1 cellular context compared by ENCODE assay signal in the genomic region with DNA sequence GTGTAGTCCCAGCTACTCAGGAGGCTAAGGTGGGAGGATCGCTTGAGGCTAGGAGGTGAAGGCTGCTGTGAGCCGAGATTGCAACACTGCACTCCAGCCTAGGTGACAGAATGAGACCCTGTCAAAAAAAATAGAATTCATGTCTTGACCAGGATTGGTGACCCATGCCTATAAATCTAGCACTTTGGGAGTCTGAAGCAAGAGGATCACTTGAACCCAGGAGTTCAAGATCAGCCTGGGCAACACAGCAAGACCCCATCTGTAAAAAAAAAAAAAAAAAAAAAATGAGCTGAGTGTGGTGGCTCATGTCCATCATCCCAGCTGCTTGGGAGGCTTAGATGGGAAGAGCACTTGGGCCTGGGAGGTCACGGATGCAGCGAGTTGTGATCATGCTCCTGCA.
TF ChIP-seq lines count a peak whose summit lies in the region.

No MANE protein-coding gene starts in this region.

TF ChIP-seq in HEK293, 187 proteins besides CTCF, POLR2A, EP300 and RAD21 (continued from another document):
- no peak for TF ChIP-seq ZNF311 (tag by site-specific recombination; IDR thresholded peaks at IDR 0.05; ENCODE audit: borderline replicate concordance)
